Comparison of ENCODE assay signal across 10 cellular contexts in genomic region chr11:9691865-9692264, GRCh38. TPM values are rescaled to one million over a fixed set of nuclear protein-coding genes. Genes with fewer than 3 reads are reported as not detected.
A peak's percentile ranks its signal among the peaks of the same experiment; 100 is the strongest.
DNase-seq lines count a peak whose midpoint lies in the region; ATAC-seq and TF ChIP-seq lines count a peak whose summit lies in the region.
"Had no signal": no experiment of that assay in that cellular context is flagged by ENCODE, and none has a peak within 500 bp of the region (broad histone marks: within the 10 kb centered on the region; RNA-seq: fewer than 3 reads in every experiment).

No MANE protein-coding gene starts in this region.

- H3K27me3 Mint-ChIP-seq in activated naive CD8-positive, alpha-beta T cell treated with anti-CD3 and anti-CD28 coated beads, Interleukin-2, amount 50 U/mL, for 24 hours, result no peaks in the 10 kb centered on the region
- no peaks in the 10 kb centered on the region for H3K27me3 Mint-ChIP-seq in activated naive CD8-positive, alpha-beta T cell treated with anti-CD3 and anti-CD28 coated beads for 36 hours

- H3K9me3 Mint-ChIP-seq in activated naive CD8-positive, alpha-beta T cell treated with anti-CD3 and anti-CD28 coated beads, Interleukin-2, amount 50 U/mL, for 24 hours, result no peaks in the 10 kb centered on the region
- H3K9me3 Mint-ChIP-seq in activated naive CD8-positive, alpha-beta T cell treated with anti-CD3 and anti-CD28 coated beads for 36 hours, result peaks cover 2% of the 10 kb centered on the region

- no peak for DNase-seq in activated naive CD8-positive, alpha-beta T cell treated with anti-CD3 and anti-CD28 coated beads, Interleukin-2, amount 50 U/mL, for 24 hours
- no peak for DNase-seq in activated naive CD8-positive, alpha-beta T cell treated with anti-CD3 and anti-CD28 coated beads for 36 hours
- DNase-seq in glomerular visceral epithelial cell (ENCODE audit: extremely low spot score) (peak; percentile 38), body of pancreas (no peak)
- DNase-seq: NCI-H524 treated with DMSO at 0.1 percent for 48 hours had no signal

- no peak overlapping the region for H3K4me3 Mint-ChIP-seq in activated naive CD8-positive, alpha-beta T cell treated with anti-CD3 and anti-CD28 coated beads, Interleukin-2, amount 50 U/mL, for 24 hours
- H3K4me3 Mint-ChIP-seq in activated naive CD8-positive, alpha-beta T cell treated with anti-CD3 and anti-CD28 coated beads for 36 hours, result no peak overlapping the region

- TF ChIP-seq POLR2A in body of pancreas (IDR thresholded peaks at IDR 0.05), result no peak

- H3K36me3 Mint-ChIP-seq in activated naive CD8-positive, alpha-beta T cell treated with anti-CD3 and anti-CD28 coated beads, Interleukin-2, amount 50 U/mL, for 24 hours (ENCODE audit: low read depth), result peaks cover 13% of the 10 kb centered on the region
- H3K36me3 Mint-ChIP-seq in activated naive CD8-positive, alpha-beta T cell treated with anti-CD3 and anti-CD28 coated beads for 36 hours, result peaks cover 14% of the 10 kb centered on the region

- H4K20me1 ChIP-seq in SU-DHL-6 (ENCODE audit: low read depth, low read length), result peaks cover 27% of the 10 kb centered on the region

- H3K9me2 ChIP-seq in SU-DHL-6 (replicated peaks; ENCODE audit: insufficient read depth, low read length), result no peaks in the 10 kb centered on the region

- TF ChIP-seq CTCF in SU-DHL-6 (IDR thresholded peaks at IDR 0.05; ENCODE audit: insufficient read depth, low read length, poor library complexity, severe bottlenecking) (no peak), body of pancreas (IDR thresholded peaks at IDR 0.05) (no peak)

- intact Hi-C loops in body of pancreas (cut with DNase I), result no loop called here

- no peak for ATAC-seq in activated naive CD8-positive, alpha-beta T cell treated with anti-CD3 and anti-CD28 coated beads, Interleukin-2, amount 50 U/mL, for 24 hours
- ATAC-seq in body of pancreas (no peak), HG03354 (IDR thresholded peaks at IDR 0.05; ENCODE audit: poor library complexity, severe bottlenecking, unreplicated experiment) (no peak), GM21367 (IDR thresholded peaks at IDR 0.05; ENCODE audit: unreplicated experiment) (no peak)

- H3K9ac ChIP-seq in SU-DHL-6 (ENCODE audit: low read length), result peak overlapping the region; percentile 35

- H3K36me3 ChIP-seq in SU-DHL-6 (ENCODE audit: low read length) (peaks cover 45% of the 10 kb centered on the region), urinary bladder (ENCODE audit: insufficient read depth) (peaks cover 2% of the 10 kb centered on the region), body of pancreas (replicated peaks in 1 of 2; ENCODE audit: insufficient read depth in 1 of 2, low read depth in 2 of 2) (peaks cover 0 to 7% of the 10 kb centered on the region in 2 donors)
- H3K36me3 ChIP-seq: cardiac muscle cell had no signal

- peaks cover 14% of the 10 kb centered on the region for H3K4me1 Mint-ChIP-seq in activated naive CD8-positive, alpha-beta T cell treated with anti-CD3 and anti-CD28 coated beads, Interleukin-2, amount 50 U/mL, for 24 hours
- H3K4me1 Mint-ChIP-seq in activated naive CD8-positive, alpha-beta T cell treated with anti-CD3 and anti-CD28 coated beads for 36 hours, result peaks cover 2% of the 10 kb centered on the region

- H3K27ac Mint-ChIP-seq in activated naive CD8-positive, alpha-beta T cell treated with anti-CD3 and anti-CD28 coated beads, Interleukin-2, amount 50 U/mL, for 24 hours, result peak overlapping the region; percentile 47
- no peak overlapping the region for H3K27ac Mint-ChIP-seq in activated naive CD8-positive, alpha-beta T cell treated with anti-CD3 and anti-CD28 coated beads for 36 hours

- H3K9me3 ChIP-seq in SU-DHL-6 (ENCODE audit: insufficient read depth, low read length) (no peaks in the 10 kb centered on the region), body of pancreas (no peaks in the 10 kb centered on the region)

- no peaks in the 10 kb centered on the region for H3K4me1 ChIP-seq in urinary bladder (ENCODE audit: insufficient read depth)
- peaks cover 13% of the 10 kb centered on the region for H3K4me1 ChIP-seq in body of pancreas

- H3K4me3 ChIP-seq in SU-DHL-6 (ENCODE audit: insufficient read depth, low read length, poor library complexity, severe bottlenecking) (no peak overlapping the region), urinary bladder (ENCODE audit: low read depth, low read length) (no peak overlapping the region), body of pancreas (no peak overlapping the region)
- H3K4me3 ChIP-seq: cardiac muscle cell had no signal

- H3K79me2 ChIP-seq in SU-DHL-6 (ENCODE audit: insufficient read depth, low read length), result peaks cover 100% of the 10 kb centered on the region

- H3K27me3 ChIP-seq in SU-DHL-6 (ENCODE audit: low read length) (no peaks in the 10 kb centered on the region), body of pancreas (no peaks in the 10 kb centered on the region)
- H3K27me3 ChIP-seq: cardiac muscle cell had no signal

- H3K4me2 ChIP-seq in SU-DHL-6 (ENCODE audit: low read depth, low read length, poor library complexity, severe bottlenecking), result peak overlapping the region; percentile 91

- H2AFZ ChIP-seq in SU-DHL-6 (ENCODE audit: low read depth, low read length, severe bottlenecking), result no peak overlapping the region

- peak overlapping the region; percentile 91 for H3K27ac ChIP-seq in SU-DHL-6 (ENCODE audit: low read depth, low read length)
- H3K27ac ChIP-seq in urinary bladder (ENCODE audit: low read depth), result peak overlapping the region; percentile 38
- peak overlapping the region in 1 of 4 donors; percentile 72 for H3K27ac ChIP-seq in body of pancreas
- H3K27ac ChIP-seq: cardiac muscle cell had no signal

- H3F3A ChIP-seq in SU-DHL-6 (ENCODE audit: insufficient read depth), result peaks cover 87% of the 10 kb centered on the region

RNA-seq across cellular contexts. Expression of gene SWAP70, which starts 28.0 kb away (rescaled TPM):
- total RNA-seq in activated naive CD8-positive, alpha-beta T cell treated with anti-CD3 and anti-CD28 coated beads for 36 hours, result 10 to 100 TPM; 10.0 to 10.9 TPM
- 35.3 TPM for total RNA-seq in urinary bladder
- 21.3 TPM for polyA plus RNA-seq in urinary bladder
- 10 to 100 TPM; 18.8 to 22.1 TPM for total RNA-seq in body of pancreas
